ENCODE assay signal across 8 cellular contexts in genomic region chr7:139602143-139602722, GRCh38.
DNase-seq lines count a peak whose midpoint lies in the region; ATAC-seq and TF ChIP-seq lines count a peak whose summit lies in the region.

No MANE protein-coding gene starts in this region.

- H3K4me3 Mint-ChIP-seq in neural progenitor cell, result no peak overlapping the region

- no peaks in the 10 kb centered on the region for H3K4me1 Mint-ChIP-seq in neural progenitor cell

- no peak overlapping the region for H3K27ac Mint-ChIP-seq in neural progenitor cell

- H3K9me3 ChIP-seq in esophagus squamous epithelium (no peaks in the 10 kb centered on the region), neural progenitor cell (ENCODE audit: low read depth) (no peaks in the 10 kb centered on the region)

- TF ChIP-seq POLR2A in esophagus squamous epithelium (IDR thresholded peaks at IDR 0.05), result no peak

- DNase-seq in EH (ENCODE audit: low read depth), result peak; percentile 56
- DNase-seq in Jurkat, Clone E6-1 (ENCODE audit: low read depth, low spot score), result peak; percentile 60
- DNase-seq in SHP77 (lab: John Stamatoyannopoulos, UW), result peak; percentile 10 to 11
- DNase-seq in esophagus squamous epithelium (lab: John Stamatoyannopoulos, UW), result no peak
- peak; percentile 58 for DNase-seq in neural progenitor cell (ENCODE audit: low spot score)
- DNase-seq in D341Med (ENCODE audit: low spot score), result no peak
- no peak for DNase-seq in 8988T

- H3K27ac ChIP-seq in esophagus squamous epithelium (no peak overlapping the region), neural progenitor cell (no peak overlapping the region)

- H3K27me3 ChIP-seq in esophagus squamous epithelium, result no peaks in the 10 kb centered on the region
- no peaks in the 10 kb centered on the region for H3K27me3 ChIP-seq in neural progenitor cell

- H3K9ac ChIP-seq in neural progenitor cell, result no peak overlapping the region

- H3K4me1 ChIP-seq in esophagus squamous epithelium, result peaks cover 0 to 5% (median 0%) of the 10 kb centered on the region in 3 donors
- no peaks in the 10 kb centered on the region for H3K4me1 ChIP-seq in neural progenitor cell

- intact Hi-C loops in esophagus squamous epithelium (cut with DNase I), result no loop called here

- no peak overlapping the region for H2AFZ ChIP-seq in neural progenitor cell (replicated peaks)

- H3K36me3 ChIP-seq in esophagus squamous epithelium (peaks cover 4 to 100% (median 13%) of the 10 kb centered on the region in 3 donors), neural progenitor cell (peaks cover 10% of the 10 kb centered on the region)

- ATAC-seq in HG02938 (IDR thresholded peaks at IDR 0.05; ENCODE audit: unreplicated experiment), result no peak

- peaks cover 18% of the 10 kb centered on the region for H3K36me3 Mint-ChIP-seq in neural progenitor cell

- H3K4me2 ChIP-seq in neural progenitor cell, result no peak overlapping the region

- 78 to 80% methylated on average over 7 of the region's 7 CpGs for whole genome bisulfite sequencing in esophagus squamous epithelium, 2 donors

- H4K20me1 ChIP-seq in neural progenitor cell (ENCODE audit: low read depth), result no peaks in the 10 kb centered on the region

- peak in 5 of 6 experiments; percentile 32 to 57 (median 45) for TF ChIP-seq CTCF in esophagus squamous epithelium (IDR thresholded peaks at IDR 0.05)
- TF ChIP-seq CTCF in neural progenitor cell (IDR thresholded peaks at IDR 0.05), result peak; percentile 78

- no peaks in the 10 kb centered on the region for H3K9me3 Mint-ChIP-seq in neural progenitor cell

- H3F3A ChIP-seq in neural progenitor cell (ENCODE audit: low read depth), result peaks cover 3% of the 10 kb centered on the region

- H3K4me3 ChIP-seq in Jurkat, Clone E6-1 (ENCODE audit: low read length), result no peak overlapping the region
- no peak overlapping the region for H3K4me3 ChIP-seq in esophagus squamous epithelium
- H3K4me3 ChIP-seq in neural progenitor cell, result no peak overlapping the region

- no peaks in the 10 kb centered on the region for H3K79me2 ChIP-seq in neural progenitor cell (ENCODE audit: low read depth)

- H3K27me3 Mint-ChIP-seq in neural progenitor cell (ENCODE audit: insufficient read depth, low read depth), result no peaks in the 10 kb centered on the region

Comparison
In these comparisons a context has a peak if more than half of its experiments do, and no peak if none do; other contexts are left out.
1. DNase-seq: peak in EH (single experiment), Jurkat, Clone E6-1 (single experiment), SHP77 (2 of 2) and neural progenitor cell (single experiment); none in esophagus squamous epithelium (single experiment), D341Med (single experiment) and 8988T (single experiment).